3 cellular contexts compared by ENCODE assay signal in the genomic region with DNA sequence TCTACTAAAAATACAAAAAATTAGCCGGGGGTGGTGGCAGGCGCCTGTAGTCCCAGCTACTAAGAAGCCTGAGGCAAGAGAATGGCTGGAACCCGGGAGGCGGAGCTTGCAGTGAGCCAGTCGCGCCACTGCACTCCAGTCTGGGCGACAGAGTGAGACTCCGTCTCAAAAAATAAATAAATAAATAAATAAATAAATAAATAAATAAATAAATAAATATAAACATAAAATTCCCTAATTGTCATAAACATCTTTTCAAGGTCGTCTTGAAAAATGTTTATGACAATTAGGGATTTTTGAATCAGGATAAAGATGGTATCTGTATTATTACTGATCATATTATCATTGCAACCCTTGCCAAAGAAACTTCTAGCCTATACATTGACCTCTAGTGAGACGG. TPM values are rescaled to one million over a fixed set of nuclear protein-coding genes. Genes with fewer than 3 reads are reported as not detected.
"Had no signal": no experiment of that assay in that cellular context is flagged by ENCODE, and none has a peak within 500 bp of the region (broad histone marks: within the 10 kb centered on the region; RNA-seq: fewer than 3 reads in every experiment).

No MANE protein-coding gene starts in this region.

RNA-seq across cellular contexts. Expression of gene NCBP2L, which starts 32.5 kb away (rescaled TPM):
- polyA plus RNA-seq: GM23248, GM23338, H1 had no signal
